Comparison of ENCODE assay signal across 9 cellular contexts in genomic region chr9:93592389-93593021, GRCh38. TPM values are rescaled to one million over a fixed set of nuclear protein-coding genes. Genes with fewer than 3 reads are reported as not detected.
DNase-seq lines count a peak whose midpoint lies in the region; ATAC-seq and TF ChIP-seq lines count a peak whose summit lies in the region.
"Had no signal": no experiment of that assay in that cellular context is flagged by ENCODE, and none has a peak within 500 bp of the region (broad histone marks: within the 10 kb centered on the region; RNA-seq: fewer than 3 reads in every experiment).

No MANE protein-coding gene starts in this region.

- no peaks in the 10 kb centered on the region for H3F3A ChIP-seq in PC-3 (ENCODE audit: low read length, unreplicated experiment)

- peak; percentile 20 for DNase-seq in activated naive CD8-positive, alpha-beta T cell treated with anti-CD3 and anti-CD28 coated beads, Interleukin-2, amount 10 ng/mL, durations not matched to agents 7 days and 5 days
- DNase-seq in activated naive CD8-positive, alpha-beta T cell treated with anti-CD3 and anti-CD28 coated beads for 36 hours = no peak
- DNase-seq in PC-3 (no peak), fibroblast of the aortic adventitia (ENCODE audit: low read depth) (peak; percentile 34), upper lobe of right lung (no peak), GM10266 (ENCODE audit: extremely low spot score) (no peak)
- DNase-seq: activated CD4-positive, alpha-beta T cell treated with anti-CD3 and anti-CD28 coated beads, Interleukin-2, amount 50 U/mL, for 4 hours had no signal

- peak overlapping the region; percentile 51 for H3K27ac Mint-ChIP-seq in activated naive CD8-positive, alpha-beta T cell treated with anti-CD3 and anti-CD28 coated beads, Interleukin-2, amount 10 ng/mL, durations not matched to agents 7 days and 5 days
- H3K27ac Mint-ChIP-seq in activated naive CD8-positive, alpha-beta T cell treated with anti-CD3 and anti-CD28 coated beads for 36 hours = no peak overlapping the region

- no peaks in the 10 kb centered on the region for H3K27me3 Mint-ChIP-seq in activated naive CD8-positive, alpha-beta T cell treated with anti-CD3 and anti-CD28 coated beads, Interleukin-2, amount 10 ng/mL, durations not matched to agents 7 days and 5 days
- no peaks in the 10 kb centered on the region for H3K27me3 Mint-ChIP-seq in activated naive CD8-positive, alpha-beta T cell treated with anti-CD3 and anti-CD28 coated beads for 36 hours

- H3K4me3 ChIP-seq in PC-3 (ENCODE audit: low read length) (no peak overlapping the region), fibroblast of the aortic adventitia (ENCODE audit: low read depth, low read length) (no peak overlapping the region), upper lobe of right lung (no peak overlapping the region)

- POLR2A ChIA-PET in activated naive CD8-positive, alpha-beta T cell treated with anti-CD3 and anti-CD28 coated beads, Interleukin-2, amount 10 ng/mL, durations not matched to agents 7 days and 5 days (lab: Charles Lee) = interaction anchor here (0.6 kb wide), 1 partner anchor 62 kb away, joined by 3 read pairs; no protein-coding TSS in a partner anchor
- POLR2A ChIA-PET in PC-3 (lab: Charles Lee; ENCODE audit: unreplicated experiment) = no interaction called here

- no TSS peak for BruUV-seq in PC-3 (replicated peaks; lab: Mats Ljungman, UMichigan)

- H3K9me3 ChIP-seq in PC-3 (ENCODE audit: low read length) (no peaks in the 10 kb centered on the region), upper lobe of right lung (no peaks in the 10 kb centered on the region)

- H4K20me1 ChIP-seq in PC-3 (ENCODE audit: low read length) = no peaks in the 10 kb centered on the region

- no peak overlapping the region for H3K4me3 Mint-ChIP-seq in activated naive CD8-positive, alpha-beta T cell treated with anti-CD3 and anti-CD28 coated beads, Interleukin-2, amount 10 ng/mL, durations not matched to agents 7 days and 5 days
- no peak overlapping the region for H3K4me3 Mint-ChIP-seq in activated naive CD8-positive, alpha-beta T cell treated with anti-CD3 and anti-CD28 coated beads for 36 hours

- H3K9me2 ChIP-seq in PC-3 (replicated peaks; ENCODE audit: low read length) = no peaks in the 10 kb centered on the region

- H3K4me1 Mint-ChIP-seq in activated naive CD8-positive, alpha-beta T cell treated with anti-CD3 and anti-CD28 coated beads, Interleukin-2, amount 10 ng/mL, durations not matched to agents 7 days and 5 days = peaks cover 16% of the 10 kb centered on the region
- H3K4me1 Mint-ChIP-seq in activated naive CD8-positive, alpha-beta T cell treated with anti-CD3 and anti-CD28 coated beads for 36 hours = peaks cover 37% of the 10 kb centered on the region

- CTCF ChIA-PET in PC-3 (lab: Charles Lee) = interaction anchor here (0.5 to 0.6 kb wide), 2 partner anchors 17 to 27 kb away, joined by 3 read pairs; no protein-coding TSS in a partner anchor

- no peaks in the 10 kb centered on the region for H3K9me3 Mint-ChIP-seq in activated naive CD8-positive, alpha-beta T cell treated with anti-CD3 and anti-CD28 coated beads, Interleukin-2, amount 10 ng/mL, durations not matched to agents 7 days and 5 days
- H3K9me3 Mint-ChIP-seq in activated naive CD8-positive, alpha-beta T cell treated with anti-CD3 and anti-CD28 coated beads for 36 hours = no peaks in the 10 kb centered on the region

- no peak for ATAC-seq in activated naive CD8-positive, alpha-beta T cell treated with anti-CD3 and anti-CD28 coated beads, Interleukin-2, amount 10 ng/mL, durations not matched to agents 7 days and 5 days (ENCODE audit: low read depth)
- peak; percentile 24; the same call in 1 of the 2 replicates for ATAC-seq in PC-3
- ATAC-seq in upper lobe of right lung = peak; percentile 37
- no peak for ATAC-seq in GM18873 (IDR thresholded peaks at IDR 0.05; ENCODE audit: low FRiP score, unreplicated experiment)
- ATAC-seq in GM19397 (IDR thresholded peaks at IDR 0.05; ENCODE audit: unreplicated experiment) = no peak

- no peaks in the 10 kb centered on the region for H3K4me1 ChIP-seq in PC-3 (ENCODE audit: insufficient read depth, low read length)
- H3K4me1 ChIP-seq in upper lobe of right lung = peaks cover 44% of the 10 kb centered on the region

- H3K27ac ChIP-seq in PC-3 (ENCODE audit: low read length) (no peak overlapping the region), upper lobe of right lung (no peak overlapping the region)

- intact Hi-C loops in PC-3 (cut with micrococcal nuclease) (no loop called here), upper lobe of right lung (cut with DNase I) (no loop called here)

- H3K9ac ChIP-seq in PC-3 (ENCODE audit: low read length) = no peak overlapping the region

- H3K36me3 Mint-ChIP-seq in activated naive CD8-positive, alpha-beta T cell treated with anti-CD3 and anti-CD28 coated beads, Interleukin-2, amount 10 ng/mL, durations not matched to agents 7 days and 5 days = no peaks in the 10 kb centered on the region
- H3K36me3 Mint-ChIP-seq in activated naive CD8-positive, alpha-beta T cell treated with anti-CD3 and anti-CD28 coated beads for 36 hours = no peaks in the 10 kb centered on the region

- no peak overlapping the region for H3K4me2 ChIP-seq in PC-3 (ENCODE audit: low read length)

- H2AFZ ChIP-seq in PC-3 (ENCODE audit: low read length) = no peak overlapping the region

- H3K27me3 ChIP-seq in PC-3 (ENCODE audit: low read length) (no peaks in the 10 kb centered on the region), upper lobe of right lung (no peaks in the 10 kb centered on the region)

- H3K36me3 ChIP-seq in PC-3 (ENCODE audit: low read depth, low read length) = no peaks in the 10 kb centered on the region
- no peaks in the 10 kb centered on the region for H3K36me3 ChIP-seq in upper lobe of right lung

- TF ChIP-seq CTCF in PC-3 (conservative IDR thresholded peaks at IDR 0.05; ENCODE audit: low read depth, low read length) (no peak; the same call in 1 of the 2 replicates), fibroblast of the aortic adventitia (IDR thresholded peaks at IDR 0.05; ENCODE audit: insufficient read depth, low read length) (peak; percentile 37), upper lobe of right lung (IDR thresholded peaks at IDR 0.05) (no peak), GM10266 (IDR thresholded peaks at IDR 0.05; ENCODE audit: control insufficient read depth, insufficient read depth, low read depth, missing control alignments) (no peak)

- no peaks in the 10 kb centered on the region for H3K79me2 ChIP-seq in PC-3 (ENCODE audit: low read length)

RNA-seq across cellular contexts. Expression of gene PHF2, which starts 16.1 kb away (rescaled TPM):
- 10 to 100 TPM; 27.9 to 29.5 TPM for total RNA-seq in activated naive CD8-positive, alpha-beta T cell treated with anti-CD3 and anti-CD28 coated beads, Interleukin-2, amount 10 ng/mL, durations not matched to agents 7 days and 5 days
- total RNA-seq in activated naive CD8-positive, alpha-beta T cell treated with anti-CD3 and anti-CD28 coated beads for 36 hours = 10 to 100 TPM; 14.6 to 15.6 TPM
- total RNA-seq in PC-3 (2014; rRNA removed) (10.6 and 12.0 TPM in 2 replicates), fibroblast of the aortic adventitia (ENCODE audit: low replicate concordance) (4.7 and 14.2 TPM in 2 replicates), upper lobe of right lung (37.0 TPM)

Comparison
In these comparisons a context has a peak if more than half of its experiments do, and no peak if none do; other contexts are left out.
1. DNase-seq: peak in activated naive CD8-positive, alpha-beta T cell treated with anti-CD3 and anti-CD28 coated beads, Interleukin-2, amount 10 ng/mL, durations not matched to agents 7 days and 5 days (single experiment) and fibroblast of the aortic adventitia (single experiment); none in activated naive CD8-positive, alpha-beta T cell treated with anti-CD3 and anti-CD28 coated beads for 36 hours (single experiment), PC-3 (single experiment), upper lobe of right lung (single experiment) and GM10266 (single experiment).
2. ATAC-seq: peak in PC-3 (single experiment) and upper lobe of right lung (single experiment); none in activated naive CD8-positive, alpha-beta T cell treated with anti-CD3 and anti-CD28 coated beads, Interleukin-2, amount 10 ng/mL, durations not matched to agents 7 days and 5 days (single experiment), GM18873 (single experiment) and GM19397 (single experiment).